In the genomic region with DNA sequence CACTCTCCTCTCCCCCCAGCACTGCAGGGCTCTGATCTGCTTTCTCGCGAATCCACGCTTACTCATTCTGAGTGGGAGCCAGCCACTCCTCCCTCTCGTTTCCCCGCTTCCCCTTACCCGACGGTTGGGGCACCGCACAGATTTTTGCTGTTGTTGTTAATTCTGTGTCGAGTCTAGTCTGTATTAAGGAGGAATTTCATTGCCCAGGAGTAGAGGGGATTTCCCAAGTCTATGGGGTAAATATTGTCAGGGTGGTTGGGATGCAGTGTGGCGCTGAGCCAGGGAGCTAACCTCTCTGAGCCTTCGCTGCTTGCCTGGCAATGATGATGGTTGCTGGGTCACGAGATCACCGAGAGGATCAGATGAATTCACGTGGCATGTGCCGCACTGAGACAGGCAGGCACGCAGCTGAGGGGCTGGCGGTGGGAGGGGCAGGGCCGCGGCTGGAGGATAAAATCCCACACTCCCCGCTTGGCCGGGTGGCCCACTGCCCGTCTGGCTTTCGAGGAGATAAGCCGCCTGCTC, we compare ENCODE assay signal across 9 cellular contexts. TPM values are rescaled to one million over a fixed set of nuclear protein-coding genes. Genes with fewer than 3 reads are reported as not detected.
DNase-seq lines count a peak whose midpoint lies in the region; ATAC-seq and TF ChIP-seq lines count a peak whose summit lies in the region.
"Had no signal": no experiment of that assay in that cellular context is flagged by ENCODE, and none has a peak within 500 bp of the region (broad histone marks: within the 10 kb centered on the region; RNA-seq: fewer than 3 reads in every experiment).

No MANE protein-coding gene starts in this region.

- H3K27me3 ChIP-seq in gastroesophageal sphincter, result no peaks in the 10 kb centered on the region
- no peaks in the 10 kb centered on the region for H3K27me3 ChIP-seq in skeletal muscle satellite cell (ENCODE audit: control insufficient read depth, insufficient read depth, low read length)

- peak overlapping the region; percentile 47 for H3K9ac ChIP-seq in skeletal muscle satellite cell (ENCODE audit: low read depth, low read length)

- H3K36me3 Mint-ChIP-seq in T-helper 2 cell treated with Interferon-gamma antibody and Interleukin-4, amounts not matched to agents 5 μg/mL and 100 μg/mL, for 36 hours (ENCODE audit: low read depth), result peaks cover 4% of the 10 kb centered on the region
- H3K36me3 Mint-ChIP-seq: naive B cell had no signal

- TF ChIP-seq EP300 in gastroesophageal sphincter (IDR thresholded peaks at IDR 0.05), result no peak

- peaks cover 32% of the 10 kb centered on the region for H3K4me1 Mint-ChIP-seq in T-helper 2 cell treated with Interferon-gamma antibody and Interleukin-4, amounts not matched to agents 5 μg/mL and 100 μg/mL, for 36 hours (ENCODE audit: low read depth)

- no peaks in the 10 kb centered on the region for H3K9me3 ChIP-seq in gastroesophageal sphincter
- no peaks in the 10 kb centered on the region for H3K9me3 ChIP-seq in skeletal muscle satellite cell (replicated peaks; ENCODE audit: low read length)

- TF ChIP-seq POLR2A in gastroesophageal sphincter (IDR thresholded peaks at IDR 0.05), result no peak

- no peaks in the 10 kb centered on the region for H3K36me3 ChIP-seq in gastroesophageal sphincter
- H3K36me3 ChIP-seq in skeletal muscle satellite cell (ENCODE audit: insufficient read depth, low read length), result no peaks in the 10 kb centered on the region

- peak; percentile 45 for DNase-seq in ELR (ENCODE audit: low read depth)
- DNase-seq in T-helper 2 cell treated with Interferon-gamma antibody and Interleukin-4, amounts not matched to agents 5 μg/mL and 100 μg/mL, for 36 hours (ENCODE audit: low spot score), result peak; percentile 18
- DNase-seq in DMS53 (lab: John Stamatoyannopoulos, UW), result no peak
- no peak for DNase-seq in activated effector memory CD4-positive, alpha-beta T cell treated with anti-CD3 and anti-CD28 coated beads, Interleukin-2, amount 50 U/mL, for 16 hours
- DNase-seq: naive B cell had no signal

- no peak overlapping the region for H3K27ac Mint-ChIP-seq in T-helper 2 cell treated with Interferon-gamma antibody and Interleukin-4, amounts not matched to agents 5 μg/mL and 100 μg/mL, for 36 hours

- H3K4me1 ChIP-seq in gastroesophageal sphincter, result peaks cover 4 to 94% (median 64%) of the 10 kb centered on the region in 3 donors
- H3K4me1 ChIP-seq in skeletal muscle satellite cell (ENCODE audit: control insufficient read depth, insufficient read depth, low read length), result peaks cover 59% of the 10 kb centered on the region

- H3K9me3 Mint-ChIP-seq in T-helper 2 cell treated with Interferon-gamma antibody and Interleukin-4, amounts not matched to agents 5 μg/mL and 100 μg/mL, for 36 hours, result no peaks in the 10 kb centered on the region
- H3K9me3 Mint-ChIP-seq: naive B cell had no signal

- H3K27me3 Mint-ChIP-seq in T-helper 2 cell treated with Interferon-gamma antibody and Interleukin-4, amounts not matched to agents 5 μg/mL and 100 μg/mL, for 36 hours (ENCODE audit: low read depth), result no peaks in the 10 kb centered on the region
- H3K27me3 Mint-ChIP-seq: naive B cell had no signal

- H3K4me2 ChIP-seq in skeletal muscle satellite cell (ENCODE audit: low read length), result peak overlapping the region; percentile 57

- peak; percentile 24 for ATAC-seq in gastroesophageal sphincter
- ATAC-seq in HG03442 (IDR thresholded peaks at IDR 0.05; ENCODE audit: unreplicated experiment), result no peak
- ATAC-seq in GM19328 (IDR thresholded peaks at IDR 0.05; ENCODE audit: unreplicated experiment), result no peak

- no peak overlapping the region for H3K4me3 Mint-ChIP-seq in T-helper 2 cell treated with Interferon-gamma antibody and Interleukin-4, amounts not matched to agents 5 μg/mL and 100 μg/mL, for 36 hours

- H3K4me3 ChIP-seq in gastroesophageal sphincter (no peak overlapping the region), skeletal muscle satellite cell (ENCODE audit: low read length) (peak overlapping the region; percentile 31)

- no peak for TF ChIP-seq CTCF in gastroesophageal sphincter (IDR thresholded peaks at IDR 0.05)

- 3 to 29% methylated on average over 7 to 16 of the region's 24 CpGs for WGBS in gastroesophageal sphincter (ENCODE audit: low coverage in 1 of 2), 2 donors

- H3K27ac ChIP-seq in gastroesophageal sphincter, result peak overlapping the region in 3 of 4 donors; percentile 69 to 79 (median 72)

RNA-seq across cellular contexts. Expression of a gene that starts 18.5 kb away (rescaled TPM):
- total RNA-seq in gastroesophageal sphincter, result 100 to 1,000 TPM in 2 of 4 donors, 10 to 100 TPM in 2; 67.2 to 148 (median 105) TPM
- total RNA-seq in skeletal muscle satellite cell (2012; rRNA removed), result 46.6 and 66.2 TPM in 2 replicates

Comparison
In these comparisons a context has a peak if more than half of its experiments do, and no peak if none do; other contexts are left out.
1. DNase-seq: peak in ELR (single experiment) and T-helper 2 cell treated with Interferon-gamma antibody and Interleukin-4, amounts not matched to agents 5 μg/mL and 100 μg/mL, for 36 hours (single experiment); none in DMS53 (single experiment) and activated effector memory CD4-positive, alpha-beta T cell treated with anti-CD3 and anti-CD28 coated beads, Interleukin-2, amount 50 U/mL, for 16 hours (single experiment).